In the genomic region with DNA sequence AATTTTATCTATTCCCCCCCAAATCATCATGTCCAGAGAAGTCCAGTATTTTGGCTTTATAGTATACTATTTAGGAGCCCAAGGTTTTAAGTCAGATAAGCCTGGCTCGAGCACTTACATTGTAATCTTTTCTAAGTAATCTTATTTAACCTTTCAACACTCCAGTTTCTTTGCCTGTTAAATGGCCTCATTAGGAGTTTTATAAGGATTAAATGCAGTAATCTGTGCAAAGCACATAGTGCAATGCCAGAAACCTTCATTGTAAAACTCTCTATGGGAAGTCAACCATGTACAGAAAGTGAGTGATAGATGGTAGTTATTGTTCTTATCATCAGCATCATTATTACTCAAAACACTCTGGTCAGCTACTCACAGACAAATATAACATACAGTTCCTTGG, we compare ENCODE assay signal across 26 cellular contexts.
"Had no signal": no experiment of that assay in that cellular context is flagged by ENCODE, and none has a peak within 500 bp of the region (broad histone marks: within the 10 kb centered on the region; RNA-seq: fewer than 3 reads in every experiment).

No MANE protein-coding gene starts in this region.

- H3K4me1 Mint-ChIP-seq: memory B cell; natural killer cell; stimulated activated naive CD8-positive, alpha-beta T cell treated with anti-CD3 and anti-CD28 coated beads, Interleukin-15, amount 100 ng/mL, for 72 hours had no signal

- H3K4me1 ChIP-seq: esophagus muscularis mucosa, foreskin keratinocyte, gastroesophageal sphincter, heart left ventricle, pancreas, right lobe of liver, suprapubic skin, transverse colon, upper lobe of right lung, uterus had no signal

- H2AFZ ChIP-seq: hepatocyte had no signal

- H3K27me3 Mint-ChIP-seq: memory B cell; stimulated activated naive CD8-positive, alpha-beta T cell treated with anti-CD3 and anti-CD28 coated beads, Interleukin-15, amount 100 ng/mL, for 72 hours had no signal

- H3K27ac Mint-ChIP-seq: memory B cell; natural killer cell; stimulated activated naive CD8-positive, alpha-beta T cell treated with anti-CD3 and anti-CD28 coated beads, Interleukin-15, amount 100 ng/mL, for 72 hours had no signal

- H3K9me3 ChIP-seq: esophagus muscularis mucosa, gastroesophageal sphincter, neutrophil, pancreas, right lobe of liver, suprapubic skin, transverse colon, upper lobe of right lung, uterus had no signal

- H3K36me3 Mint-ChIP-seq: memory B cell, natural killer cell had no signal

- DNase-seq: dermis blood vessel endothelial cell; effector memory CD4-positive, alpha-beta T cell; foreskin keratinocyte; heart left ventricle; kidney; natural killer cell; pancreas; retina; right lobe of liver; small intestine; stimulated activated CD4-positive, alpha-beta T cell treated with anti-CD3 and anti-CD28 coated beads, Interleukin-12 subunit alpha, Interleukin-12 subunit beta, amount 100 ng/mL, for 4 hours; stimulated activated CD4-positive, alpha-beta T cell treated with anti-CD3 and anti-CD28 coated beads, Interleukin-1b, Interleukin-23, amount 100 ng/mL, for 48 hours; stimulated activated CD4-positive, alpha-beta T cell treated with anti-CD3 and anti-CD28 coated beads, Interleukin-4, amount 100 ng/mL, for 1 hour; stimulated activated CD8-positive, alpha-beta memory T cell treated with anti-CD3 and anti-CD28 coated beads, Interleukin-4, amount 100 ng/mL, for 48 hours; stimulated activated naive CD4-positive, alpha-beta T cell; stimulated activated naive CD8-positive, alpha-beta T cell treated with anti-CD3 and anti-CD28 coated beads, Interleukin-15, amount 100 ng/mL, for 72 hours; transverse colon; upper lobe of right lung; uterus had no signal

- H3K79me2 ChIP-seq: hepatocyte had no signal

- H3K4me3 ChIP-seq: esophagus muscularis mucosa, gastroesophageal sphincter, heart left ventricle, hepatocyte, lung, pancreas, right lobe of liver, suprapubic skin, transverse colon, upper lobe of right lung, uterus had no signal

- H3K27ac ChIP-seq: esophagus muscularis mucosa, foreskin keratinocyte, gastroesophageal sphincter, heart left ventricle, hepatocyte, neutrophil, pancreas, right lobe of liver, suprapubic skin, transverse colon, upper lobe of right lung, uterus had no signal

- H3K27me3 ChIP-seq: esophagus muscularis mucosa, foreskin keratinocyte, gastroesophageal sphincter, heart left ventricle, hepatocyte, neutrophil, pancreas, right lobe of liver, suprapubic skin, transverse colon, upper lobe of right lung had no signal

- H3K4me3 Mint-ChIP-seq: memory B cell; natural killer cell; stimulated activated naive CD8-positive, alpha-beta T cell treated with anti-CD3 and anti-CD28 coated beads, Interleukin-15, amount 100 ng/mL, for 72 hours had no signal

- H3K36me3 ChIP-seq: esophagus muscularis mucosa, gastroesophageal sphincter, heart left ventricle, neutrophil, pancreas, right lobe of liver, suprapubic skin, upper lobe of right lung, uterus had no signal

- H3K4me2 ChIP-seq: hepatocyte had no signal
